ENCODE assay signal across 15 cellular contexts in the genomic region with DNA sequence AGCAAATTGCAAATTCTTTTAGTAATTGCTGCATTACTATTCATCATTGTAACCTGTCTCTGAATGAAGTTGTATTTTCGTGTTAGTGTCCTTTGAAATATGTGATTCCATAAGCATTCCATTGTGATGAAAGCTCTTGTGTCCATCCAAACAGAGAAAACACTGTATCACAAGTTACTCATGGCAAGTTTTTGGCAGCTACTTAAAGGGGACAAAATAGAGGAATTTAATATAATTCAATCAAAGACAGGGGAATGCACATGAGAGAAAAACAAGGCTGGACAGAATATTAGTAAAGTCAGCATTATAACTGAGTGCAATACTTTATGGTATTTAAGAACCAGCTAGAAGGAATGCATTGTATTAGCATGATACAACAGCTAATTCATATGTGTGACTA.
DNase-seq lines count a peak whose midpoint lies in the region; ATAC-seq and TF ChIP-seq lines count a peak whose summit lies in the region.
"Had no signal": no experiment of that assay in that cellular context is flagged by ENCODE, and none has a peak within 500 bp of the region (broad histone marks: within the 10 kb centered on the region; RNA-seq: fewer than 3 reads in every experiment).

No MANE protein-coding gene starts in this region.

- CTCF ChIA-PET in HEK293T (lab: Yijun Ruan, JAX) = no interaction called here

- H3K4me2 ChIP-seq in neural cell (ENCODE audit: low read length) = peak overlapping the region; percentile 89
- H3K4me2 ChIP-seq: BLaER1 had no signal

- no peaks in the 10 kb centered on the region for H3K36me3 ChIP-seq in ectodermal cell (ENCODE audit: control insufficient read depth, insufficient read depth, low read length)
- H3K36me3 ChIP-seq in neural cell (ENCODE audit: insufficient read depth, low read length) = no peaks in the 10 kb centered on the region
- H3K36me3 ChIP-seq in esophagus muscularis mucosa = no peaks in the 10 kb centered on the region
- H3K36me3 ChIP-seq: BLaER1, SJSA1 had no signal

- no peak for TF ChIP-seq POLR2A in esophagus muscularis mucosa (IDR thresholded peaks at IDR 0.05; ENCODE audit: low read depth)

- no peaks in the 10 kb centered on the region for H3K9me2 ChIP-seq in neural cell (ENCODE audit: insufficient read depth, low read length)

- ATAC-seq in HG03095 (IDR thresholded peaks at IDR 0.05; ENCODE audit: unreplicated experiment) = no peak
- no peak for ATAC-seq in GM19395 (IDR thresholded peaks at IDR 0.05; ENCODE audit: unreplicated experiment)

- H3K27ac ChIP-seq in ectodermal cell (ENCODE audit: insufficient read depth, low read depth, low read length, poor library complexity, severe bottlenecking) (peak overlapping the region; percentile 86), neural cell (ENCODE audit: low read length) (peak overlapping the region; percentile 94), esophagus muscularis mucosa (replicated peaks in 1 of 4) (no peak overlapping the region)
- H3K27ac ChIP-seq: BLaER1, SJSA1 had no signal

- H3K9me3 ChIP-seq in ectodermal cell (ENCODE audit: control insufficient read depth, low read length) (no peaks in the 10 kb centered on the region), neural cell (ENCODE audit: low read length) (no peaks in the 10 kb centered on the region), esophagus muscularis mucosa (no peaks in the 10 kb centered on the region)
- H3K9me3 ChIP-seq: BLaER1, SJSA1 had no signal

- DNase-seq in ELR (ENCODE audit: low read depth) (peak; percentile 63), NCI-H226 (peak; percentile 42), HEK293T (ENCODE audit: extremely low spot score) (no peak), esophagus muscularis mucosa (ENCODE audit: extremely low spot score) (no peak)
- DNase-seq: activated naive CD4-positive, alpha-beta T cell treated with Interleukin-2 at 50 U/mL for 16 hours; DMS79; MM.1S; NCI-H2171; stimulated activated CD4-positive, alpha-beta T cell treated with anti-CD3 and anti-CD28 coated beads, Interleukin-1b, Interleukin-23, amount 100 ng/mL, for 48 hours had no signal

- no peak for TF ChIP-seq RAD21 in neural cell (conservative IDR thresholded peaks at IDR 0.05)

- TF ChIP-seq EP300 in neural cell (conservative IDR thresholded peaks at IDR 0.05; ENCODE audit: poor library complexity, severe bottlenecking) (no peak), esophagus muscularis mucosa (IDR thresholded peaks at IDR 0.05) (no peak)

- H2AFZ ChIP-seq in neural cell (ENCODE audit: low read depth, low read length) = peak overlapping the region; percentile 78

- POLR2A ChIA-PET in HEK293T (lab: Yijun Ruan, JAX) = no interaction called here

- peaks cover 3% of the 10 kb centered on the region for H3F3A ChIP-seq in neural cell (ENCODE audit: insufficient read depth, low read length, poor library complexity, severe bottlenecking)

- WGBS in ectodermal cell, 2 experiments = 20% methylated on average over 1 of the region's 1 CpG; no CpG with 5 or more reads in 1 of the 2 experiments
- 45% methylated on average over 1 of the region's 1 CpG for WGBS in esophagus muscularis mucosa

- H3K4me3 ChIP-seq in ectodermal cell (ENCODE audit: insufficient read depth, low read depth, low read length) (no peak overlapping the region), neural cell (ENCODE audit: low read length) (peak overlapping the region; percentile 62), esophagus muscularis mucosa (no peak overlapping the region)
- H3K4me3 ChIP-seq: BLaER1, SJSA1 had no signal

- H3K4me1 ChIP-seq in ectodermal cell (ENCODE audit: control insufficient read depth, insufficient read depth, low read length) = peaks cover 14% of the 10 kb centered on the region
- peaks cover 0 to 7% (median 0%) of the 10 kb centered on the region in 4 donors for H3K4me1 ChIP-seq in esophagus muscularis mucosa
- H3K4me1 ChIP-seq: BLaER1 had no signal

- peak overlapping the region; percentile 65 for H3K9ac ChIP-seq in neural cell (ENCODE audit: low read length)
- H3K9ac ChIP-seq: BLaER1 had no signal

- peaks cover 12% of the 10 kb centered on the region for H3K79me2 ChIP-seq in neural cell (replicated peaks; ENCODE audit: insufficient read depth, low read length)

- intact Hi-C loops in esophagus muscularis mucosa (cut with DNase I) = no loop called here

- H3K27me3 ChIP-seq in ectodermal cell (ENCODE audit: control insufficient read depth, insufficient read depth, low read length, poor library complexity, severe bottlenecking) (no peaks in the 10 kb centered on the region), neural cell (ENCODE audit: insufficient read depth, low read depth, low read length) (no peaks in the 10 kb centered on the region), esophagus muscularis mucosa (no peaks in the 10 kb centered on the region)
- H3K27me3 ChIP-seq: BLaER1, SJSA1 had no signal

- no peak for TF ChIP-seq CTCF in neural cell (IDR thresholded peaks at IDR 0.05; ENCODE audit: poor library complexity, severe bottlenecking)
- TF ChIP-seq CTCF in esophagus muscularis mucosa (IDR thresholded peaks at IDR 0.05) = no peak

- H4K20me1 ChIP-seq in neural cell (ENCODE audit: insufficient read depth) = no peaks in the 10 kb centered on the region
- H4K20me1 ChIP-seq: BLaER1 had no signal

TF ChIP-seq in neural cell, 6 proteins besides CTCF, POLR2A, EP300 and RAD21:
- TF ChIP-seq, protein P1, sequence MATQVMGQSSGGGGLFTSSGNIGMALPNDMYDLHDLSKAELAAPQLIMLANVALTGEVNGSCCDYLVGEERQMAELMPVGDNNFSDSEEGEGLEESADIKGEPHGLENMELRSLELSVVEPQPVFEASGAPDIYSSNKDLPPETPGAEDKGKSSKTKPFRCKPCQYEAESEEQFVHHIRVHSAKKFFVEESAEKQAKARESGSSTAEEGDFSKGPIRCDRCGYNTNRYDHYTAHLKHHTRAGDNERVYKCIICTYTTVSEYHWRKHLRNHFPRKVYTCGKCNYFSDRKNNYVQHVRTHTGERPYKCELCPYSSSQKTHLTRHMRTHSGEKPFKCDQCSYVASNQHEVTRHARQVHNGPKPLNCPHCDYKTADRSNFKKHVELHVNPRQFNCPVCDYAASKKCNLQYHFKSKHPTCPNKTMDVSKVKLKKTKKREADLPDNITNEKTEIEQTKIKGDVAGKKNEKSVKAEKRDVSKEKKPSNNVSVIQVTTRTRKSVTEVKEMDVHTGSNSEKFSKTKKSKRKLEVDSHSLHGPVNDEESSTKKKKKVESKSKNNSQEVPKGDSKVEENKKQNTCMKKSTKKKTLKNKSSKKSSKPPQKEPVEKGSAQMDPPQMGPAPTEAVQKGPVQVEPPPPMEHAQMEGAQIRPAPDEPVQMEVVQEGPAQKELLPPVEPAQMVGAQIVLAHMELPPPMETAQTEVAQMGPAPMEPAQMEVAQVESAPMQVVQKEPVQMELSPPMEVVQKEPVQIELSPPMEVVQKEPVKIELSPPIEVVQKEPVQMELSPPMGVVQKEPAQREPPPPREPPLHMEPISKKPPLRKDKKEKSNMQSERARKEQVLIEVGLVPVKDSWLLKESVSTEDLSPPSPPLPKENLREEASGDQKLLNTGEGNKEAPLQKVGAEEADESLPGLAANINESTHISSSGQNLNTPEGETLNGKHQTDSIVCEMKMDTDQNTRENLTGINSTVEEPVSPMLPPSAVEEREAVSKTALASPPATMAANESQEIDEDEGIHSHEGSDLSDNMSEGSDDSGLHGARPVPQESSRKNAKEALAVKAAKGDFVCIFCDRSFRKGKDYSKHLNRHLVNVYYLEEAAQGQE (IDR thresholded peaks at IDR 0.05; ENCODE audit: borderline replicate concordance) = no peak
- TF ChIP-seq TAF1 (IDR thresholded peaks at IDR 0.05; ENCODE audit: low read depth) = peak; percentile 3

TF ChIP-seq in HEK293T, 16 proteins besides CTCF, POLR2A, EP300 and RAD21:
- TF ChIP-seq SUZ12 (IDR thresholded peaks at IDR 0.05) = no peak
- TF ChIP-seq LEF1 (IDR thresholded peaks at IDR 0.05; ENCODE audit: borderline replicate concordance) = no peak
- TF ChIP-seq FOXK2 (IDR thresholded peaks at IDR 0.05) = no peak
- no peak for TF ChIP-seq ZNF384 (IDR thresholded peaks at IDR 0.05)
- no peak for TF ChIP-seq ARNT (IDR thresholded peaks at IDR 0.05)
- no peak for TF ChIP-seq FOXA1 (IDR thresholded peaks at IDR 0.05)
- no peak for TF ChIP-seq ELF4 (IDR thresholded peaks at IDR 0.05)
- TF ChIP-seq TARDBP (IDR thresholded peaks at IDR 0.05) = no peak
- TF ChIP-seq, protein P2, sequence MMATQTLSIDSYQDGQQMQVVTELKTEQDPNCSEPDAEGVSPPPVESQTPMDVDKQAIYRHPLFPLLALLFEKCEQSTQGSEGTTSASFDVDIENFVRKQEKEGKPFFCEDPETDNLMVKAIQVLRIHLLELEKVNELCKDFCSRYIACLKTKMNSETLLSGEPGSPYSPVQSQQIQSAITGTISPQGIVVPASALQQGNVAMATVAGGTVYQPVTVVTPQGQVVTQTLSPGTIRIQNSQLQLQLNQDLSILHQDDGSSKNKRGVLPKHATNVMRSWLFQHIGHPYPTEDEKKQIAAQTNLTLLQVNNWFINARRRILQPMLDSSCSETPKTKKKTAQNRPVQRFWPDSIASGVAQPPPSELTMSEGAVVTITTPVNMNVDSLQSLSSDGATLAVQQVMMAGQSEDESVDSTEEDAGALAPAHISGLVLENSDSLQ (IDR thresholded peaks at IDR 0.05) = no peak
- no peak for TF ChIP-seq NFRKB (IDR thresholded peaks at IDR 0.05)
- TF ChIP-seq FOXM1 (IDR thresholded peaks at IDR 0.05; ENCODE audit: borderline replicate concordance) = no peak
- no peak for TF ChIP-seq SP1 (IDR thresholded peaks at IDR 0.05)
- TF ChIP-seq BHLHE40 (IDR thresholded peaks at IDR 0.05; ENCODE audit: borderline replicate concordance) = no peak
- no peak for TF ChIP-seq HDGF (IDR thresholded peaks at IDR 0.05; ENCODE audit: borderline replicate concordance)
- no peak for TF ChIP-seq CTBP1 (IDR thresholded peaks at IDR 0.05; ENCODE audit: borderline replicate concordance)

Comparison
In these comparisons a context has a peak if more than half of its experiments do, and no peak if none do; other contexts are left out.
1. DNase-seq: peak in ELR (single experiment) and NCI-H226 (single experiment); none in HEK293T (single experiment) and esophagus muscularis mucosa (single experiment).
2. H3K27ac ChIP-seq: peak in ectodermal cell (single experiment) and neural cell (single experiment); none in esophagus muscularis mucosa (0 of 4).